9 cellular contexts compared by ENCODE assay signal in genomic region chr5:33470544-33470943, GRCh38. TPM values are rescaled to one million over a fixed set of nuclear protein-coding genes. Genes with fewer than 3 reads are reported as not detected.
DNase-seq lines count a peak whose midpoint lies in the region; ATAC-seq and TF ChIP-seq lines count a peak whose summit lies in the region.
"Had no signal": no experiment of that assay in that cellular context is flagged by ENCODE, and none has a peak within 500 bp of the region (broad histone marks: within the 10 kb centered on the region; RNA-seq: fewer than 3 reads in every experiment).

No MANE protein-coding gene starts in this region.

- no peak overlapping the region for H3K27ac Mint-ChIP-seq in type B pancreatic cell
- no peak overlapping the region for H3K27ac Mint-ChIP-seq in activated naive CD8-positive, alpha-beta T cell treated with anti-CD3 and anti-CD28 coated beads for 36 hours
- no peak overlapping the region for H3K27ac Mint-ChIP-seq in activated naive CD4-positive, alpha-beta T cell treated with anti-CD3 and anti-CD28 coated beads for 36 hours
- H3K27ac Mint-ChIP-seq in activated CD8-positive, alpha-beta memory T cell treated with anti-CD3 and anti-CD28 coated beads, Interleukin-2, amount 10 ng/mL, durations not matched to agents 7 days and 5 days: no peak overlapping the region

- intact Hi-C loops in left ventricle myocardium superior (cut with micrococcal nuclease): no loop called here
- intact Hi-C loops in activated naive CD4-positive, alpha-beta T cell treated with anti-CD3 and anti-CD28 coated beads for 36 hours (cut with micrococcal nuclease): loop anchor here (2.0 kb wide), 1 partner anchor 30 kb away; the partner anchor contains the start of gene TARS1

- H3K4me1 ChIP-seq in cardiac muscle cell (ENCODE audit: low read depth): no peaks in the 10 kb centered on the region
- H3K4me1 ChIP-seq: gastrocnemius medialis had no signal

- H3K4me3 Mint-ChIP-seq in type B pancreatic cell: no peak overlapping the region
- H3K4me3 Mint-ChIP-seq in activated naive CD8-positive, alpha-beta T cell treated with anti-CD3 and anti-CD28 coated beads for 36 hours: no peak overlapping the region
- H3K4me3 Mint-ChIP-seq in activated naive CD4-positive, alpha-beta T cell treated with anti-CD3 and anti-CD28 coated beads for 36 hours: no peak overlapping the region
- H3K4me3 Mint-ChIP-seq in activated CD8-positive, alpha-beta memory T cell treated with anti-CD3 and anti-CD28 coated beads, Interleukin-2, amount 10 ng/mL, durations not matched to agents 7 days and 5 days: no peak overlapping the region

- peaks cover 64% of the 10 kb centered on the region for H3K36me3 ChIP-seq in cardiac muscle cell

- TF ChIP-seq CTCF in cardiac muscle cell (IDR thresholded peaks at IDR 0.05; ENCODE audit: low read depth, low read length) (peak; percentile 64), fibroblast of pulmonary artery (IDR thresholded peaks at IDR 0.05; ENCODE audit: low read length, missing control alignments) (peak; percentile 72), type B pancreatic cell (conservative IDR thresholded peaks at IDR 0.05) (peak; percentile 61)

- no peaks in the 10 kb centered on the region for H3K27me3 Mint-ChIP-seq in type B pancreatic cell
- H3K27me3 Mint-ChIP-seq in activated naive CD8-positive, alpha-beta T cell treated with anti-CD3 and anti-CD28 coated beads for 36 hours: no peaks in the 10 kb centered on the region
- no peaks in the 10 kb centered on the region for H3K27me3 Mint-ChIP-seq in activated naive CD4-positive, alpha-beta T cell treated with anti-CD3 and anti-CD28 coated beads for 36 hours (ENCODE audit: low read depth)
- H3K27me3 Mint-ChIP-seq in activated CD8-positive, alpha-beta memory T cell treated with anti-CD3 and anti-CD28 coated beads, Interleukin-2, amount 10 ng/mL, durations not matched to agents 7 days and 5 days: no peaks in the 10 kb centered on the region

- H3K4me3 ChIP-seq in cardiac muscle cell: no peak overlapping the region
- no peak overlapping the region for H3K4me3 ChIP-seq in fibroblast of pulmonary artery (replicated peaks; ENCODE audit: low read depth, low read length)
- H3K4me3 ChIP-seq: gastrocnemius medialis had no signal

- ATAC-seq in left ventricle myocardium superior: no peak
- ATAC-seq in activated CD8-positive, alpha-beta memory T cell treated with anti-CD3 and anti-CD28 coated beads, Interleukin-2, amount 10 ng/mL, durations not matched to agents 7 days and 5 days: no peak

- peak; percentile 44 to 80 for DNase-seq in cardiac muscle cell (ENCODE audit: low read depth in 1 of 2, low spot score in 1 of 2)
- DNase-seq in left ventricle myocardium superior: no peak
- peak; percentile 25 for DNase-seq in OCI-M1 (lab: John Stamatoyannopoulos, UW)
- peak; percentile 81 for DNase-seq in fibroblast of pulmonary artery (ENCODE audit: low read depth)
- DNase-seq in type B pancreatic cell (ENCODE audit: extremely low spot score, unreplicated experiment): no peak
- DNase-seq in activated naive CD8-positive, alpha-beta T cell treated with anti-CD3 and anti-CD28 coated beads for 36 hours: no peak
- no peak for DNase-seq in activated naive CD4-positive, alpha-beta T cell treated with anti-CD3 and anti-CD28 coated beads for 36 hours
- no peak for DNase-seq in activated CD8-positive, alpha-beta memory T cell treated with anti-CD3 and anti-CD28 coated beads, Interleukin-2, amount 10 ng/mL, durations not matched to agents 7 days and 5 days
- DNase-seq: gastrocnemius medialis had no signal

- no peaks in the 10 kb centered on the region for H3K9me3 ChIP-seq in cardiac muscle cell (ENCODE audit: low read depth)
- H3K9me3 ChIP-seq: gastrocnemius medialis had no signal

- peaks cover 3% of the 10 kb centered on the region for H3K9me3 Mint-ChIP-seq in type B pancreatic cell
- peaks cover 15% of the 10 kb centered on the region for H3K9me3 Mint-ChIP-seq in activated naive CD8-positive, alpha-beta T cell treated with anti-CD3 and anti-CD28 coated beads for 36 hours
- peaks cover 9% of the 10 kb centered on the region for H3K9me3 Mint-ChIP-seq in activated naive CD4-positive, alpha-beta T cell treated with anti-CD3 and anti-CD28 coated beads for 36 hours
- peaks cover 10% of the 10 kb centered on the region for H3K9me3 Mint-ChIP-seq in activated CD8-positive, alpha-beta memory T cell treated with anti-CD3 and anti-CD28 coated beads, Interleukin-2, amount 10 ng/mL, durations not matched to agents 7 days and 5 days (ENCODE audit: low read depth)

- no peak overlapping the region for H3K27ac ChIP-seq in cardiac muscle cell
- H3K27ac ChIP-seq: gastrocnemius medialis had no signal

- H3K36me3 Mint-ChIP-seq in type B pancreatic cell: peaks cover 60% of the 10 kb centered on the region
- peaks cover 64% of the 10 kb centered on the region for H3K36me3 Mint-ChIP-seq in activated naive CD8-positive, alpha-beta T cell treated with anti-CD3 and anti-CD28 coated beads for 36 hours
- peaks cover 68% of the 10 kb centered on the region for H3K36me3 Mint-ChIP-seq in activated naive CD4-positive, alpha-beta T cell treated with anti-CD3 and anti-CD28 coated beads for 36 hours (ENCODE audit: low read depth)
- H3K36me3 Mint-ChIP-seq in activated CD8-positive, alpha-beta memory T cell treated with anti-CD3 and anti-CD28 coated beads, Interleukin-2, amount 10 ng/mL, durations not matched to agents 7 days and 5 days: peaks cover 77% of the 10 kb centered on the region

- H3K27me3 ChIP-seq in cardiac muscle cell: no peaks in the 10 kb centered on the region
- H3K27me3 ChIP-seq: gastrocnemius medialis had no signal

- H3K4me1 Mint-ChIP-seq in type B pancreatic cell (ENCODE audit: unreplicated experiment): peaks cover 3% of the 10 kb centered on the region
- no peaks in the 10 kb centered on the region for H3K4me1 Mint-ChIP-seq in activated naive CD8-positive, alpha-beta T cell treated with anti-CD3 and anti-CD28 coated beads for 36 hours
- H3K4me1 Mint-ChIP-seq in activated naive CD4-positive, alpha-beta T cell treated with anti-CD3 and anti-CD28 coated beads for 36 hours (ENCODE audit: low read depth): no peaks in the 10 kb centered on the region
- H3K4me1 Mint-ChIP-seq in activated CD8-positive, alpha-beta memory T cell treated with anti-CD3 and anti-CD28 coated beads, Interleukin-2, amount 10 ng/mL, durations not matched to agents 7 days and 5 days: no peaks in the 10 kb centered on the region

- CTCF ChIA-PET in activated naive CD4-positive, alpha-beta T cell treated with anti-CD3 and anti-CD28 coated beads for 36 hours (lab: Charles Lee): no interaction called here
- CTCF ChIA-PET in activated CD8-positive, alpha-beta memory T cell treated with anti-CD3 and anti-CD28 coated beads, Interleukin-2, amount 10 ng/mL, durations not matched to agents 7 days and 5 days (lab: Charles Lee): interaction anchor here (1.6 kb wide), 1 partner anchor 500 kb away, joined by 8 read pairs; no protein-coding TSS in a partner anchor

RNA-seq across cellular contexts. Expression of gene TARS1, which starts 29.8 kb away (rescaled TPM):
- total RNA-seq in cardiac muscle cell (75.2 and 80.8 TPM in 2 replicates), left ventricle myocardium superior (68.4 TPM), type B pancreatic cell (ENCODE audit: low replicate concordance) (174 and 183 TPM in 2 replicates)
- polyA plus RNA-seq in cardiac muscle cell: 73.5 and 80.5 TPM in 2 replicates
- total RNA-seq in activated naive CD8-positive, alpha-beta T cell treated with anti-CD3 and anti-CD28 coated beads for 36 hours: 100 to 1,000 TPM; 290 to 299 TPM
- 100 to 1,000 TPM; 244 to 260 TPM for total RNA-seq in activated naive CD4-positive, alpha-beta T cell treated with anti-CD3 and anti-CD28 coated beads for 36 hours
- total RNA-seq in activated CD8-positive, alpha-beta memory T cell treated with anti-CD3 and anti-CD28 coated beads, Interleukin-2, amount 10 ng/mL, durations not matched to agents 7 days and 5 days: 100 to 1,000 TPM; 157 to 240 TPM

Comparison
In these comparisons a context has a peak if more than half of its experiments do, and no peak if none do; other contexts are left out.
1. DNase-seq: peak in cardiac muscle cell (2 of 2), OCI-M1 (single experiment) and fibroblast of pulmonary artery (single experiment); none in left ventricle myocardium superior (single experiment), type B pancreatic cell (single experiment), activated naive CD8-positive, alpha-beta T cell treated with anti-CD3 and anti-CD28 coated beads for 36 hours (single experiment), activated naive CD4-positive, alpha-beta T cell treated with anti-CD3 and anti-CD28 coated beads for 36 hours (single experiment) and activated CD8-positive, alpha-beta memory T cell treated with anti-CD3 and anti-CD28 coated beads, Interleukin-2, amount 10 ng/mL, durations not matched to agents 7 days and 5 days (single experiment).
2. Peak in every context shown above with its lines, with median percentiles within 50 percentile points of each other: CTCF ChIP-seq.